In genomic region chr15:98549003-98549402, GRCh38 we compare ENCODE assay signal across 9 cellular contexts.
DNase-seq lines count a peak whose midpoint lies in the region; ATAC-seq, FAIRE-seq and TF ChIP-seq lines count a peak whose summit lies in the region.
"Had no signal": no experiment of that assay in that cellular context is flagged by ENCODE, and none has a peak within 500 bp of the region (broad histone marks: within the 10 kb centered on the region; RNA-seq: fewer than 3 reads in every experiment).

No MANE protein-coding gene starts in this region.

- H3K27me3 ChIP-seq in CD4-positive, CD25-positive, alpha-beta regulatory T cell (ENCODE audit: control insufficient read depth, insufficient read depth, low read length) = peaks cover 10% of the 10 kb centered on the region
- no peaks in the 10 kb centered on the region for H3K27me3 ChIP-seq in pancreas

- no peaks in the 10 kb centered on the region for H3K9me3 ChIP-seq in CD4-positive, CD25-positive, alpha-beta regulatory T cell (ENCODE audit: control insufficient read depth in 2 of 2, low read length in 2 of 2)
- H3K9me3 ChIP-seq in T-helper 17 cell (ENCODE audit: control insufficient read depth, low read length, poor library complexity, severe bottlenecking) = no peaks in the 10 kb centered on the region
- no peaks in the 10 kb centered on the region for H3K9me3 ChIP-seq in pancreas

- H3K4me1 Mint-ChIP-seq in CD4-positive, CD25-positive, alpha-beta regulatory T cell = peaks cover 0 to 21% (median 8%) of the 10 kb centered on the region in 4 donors
- H3K4me1 Mint-ChIP-seq in T-helper 17 cell = peaks cover 11% of the 10 kb centered on the region

- intact Hi-C loops in pancreas (cut with DNase I) = no loop called here

- DNase-seq in CD4-positive, CD25-positive, alpha-beta regulatory T cell = no peak
- DNase-seq in T-helper 17 cell = no peak
- DNase-seq in fibroblast of pulmonary artery (ENCODE audit: low read depth) = no peak
- DNase-seq in pancreas = no peak
- DNase-seq in LoVo (ENCODE audit: low spot score) = no peak
- DNase-seq in stimulated activated CD4-positive, alpha-beta T cell treated with anti-CD3 and anti-CD28 coated beads, Interleukin-4, amount 100 ng/mL, for 24 hours = no peak
- DNase-seq: NCI-H1417 treated with DMSO at 0.1 percent for 48 hours had no signal

- H3K36me3 ChIP-seq in CD4-positive, CD25-positive, alpha-beta regulatory T cell (ENCODE audit: control insufficient read depth, insufficient read depth, low read length) = no peaks in the 10 kb centered on the region
- H3K36me3 ChIP-seq in pancreas = no peaks in the 10 kb centered on the region

- H3K4me3 ChIP-seq in CD4-positive, CD25-positive, alpha-beta regulatory T cell (ENCODE audit: low read depth, low read length) = no peak overlapping the region
- H3K4me3 ChIP-seq in fibroblast of pulmonary artery (replicated peaks; ENCODE audit: low read depth, low read length) = peak overlapping the region; percentile 56
- H3K4me3 ChIP-seq in pancreas = peak overlapping the region in 3 of 4 donors; percentile 33 to 57 (median 56)

- no peak overlapping the region for H3K27ac Mint-ChIP-seq in CD4-positive, CD25-positive, alpha-beta regulatory T cell
- no peak overlapping the region for H3K27ac Mint-ChIP-seq in T-helper 17 cell

- WGBS in pancreas, 2 donors = 51 to 56% methylated on average over 11 of the region's 11 CpGs

- no peak overlapping the region for H3K27ac ChIP-seq in CD4-positive, CD25-positive, alpha-beta regulatory T cell (ENCODE audit: insufficient read depth, low read length, poor library complexity, severe bottlenecking)
- H3K27ac ChIP-seq in pancreas = peak overlapping the region in 2 of 4 donors; percentile 56 to 72

- H3K9me3 Mint-ChIP-seq in CD4-positive, CD25-positive, alpha-beta regulatory T cell = peaks cover 0 to 4% (median 0%) of the 10 kb centered on the region in 7 donors

- H3K36me3 Mint-ChIP-seq in CD4-positive, CD25-positive, alpha-beta regulatory T cell = no peaks in the 10 kb centered on the region
- no peaks in the 10 kb centered on the region for H3K36me3 Mint-ChIP-seq in T-helper 17 cell (ENCODE audit: low read depth)

- peaks cover 8% of the 10 kb centered on the region for H3K4me1 ChIP-seq in CD4-positive, CD25-positive, alpha-beta regulatory T cell (ENCODE audit: control insufficient read depth, insufficient read depth, low read length, poor library complexity, severe bottlenecking)
- peaks cover 0 to 9% (median 4%) of the 10 kb centered on the region in 3 donors for H3K4me1 ChIP-seq in pancreas

- peak overlapping the region in 3 of 4 donors; percentile 9 to 79 (median 47) for H3K4me3 Mint-ChIP-seq in CD4-positive, CD25-positive, alpha-beta regulatory T cell
- H3K4me3 Mint-ChIP-seq in T-helper 17 cell = peak overlapping the region; percentile 87

- TF ChIP-seq CTCF in fibroblast of pulmonary artery (IDR thresholded peaks at IDR 0.05; ENCODE audit: low read length, missing control alignments) = no peak
- no peak for TF ChIP-seq CTCF in pancreas (IDR thresholded peaks at IDR 0.05)

- ATAC-seq in CD4-positive, CD25-positive, alpha-beta regulatory T cell (ENCODE audit: low read depth in 2 of 2) = no peak
- no peak for ATAC-seq in T-helper 17 cell
- ATAC-seq in pancreas = no peak
- no peak for ATAC-seq in GM21528 (IDR thresholded peaks at IDR 0.05; ENCODE audit: low FRiP score, unreplicated experiment)
- ATAC-seq in GM21367 (IDR thresholded peaks at IDR 0.05; ENCODE audit: unreplicated experiment) = no peak

- no peak for FAIRE-seq in pancreas (lab: Jason Lieb, UNC)

- H3K27me3 Mint-ChIP-seq in CD4-positive, CD25-positive, alpha-beta regulatory T cell = peaks cover 35% of the 10 kb centered on the region
- peaks cover 58% of the 10 kb centered on the region for H3K27me3 Mint-ChIP-seq in T-helper 17 cell
